Comparison of ENCODE assay signal across 32 cellular contexts in genomic region chr6:85085875-85086274, GRCh38.
"Had no signal": no experiment of that assay in that cellular context is flagged by ENCODE, and none has a peak within 500 bp of the region (broad histone marks: within the 10 kb centered on the region; RNA-seq: fewer than 3 reads in every experiment).

No MANE protein-coding gene starts in this region.

- FAIRE-seq: astrocyte, colon had no signal

- H3K9me3 ChIP-seq: adrenal gland, ascending aorta, body of pancreas, breast epithelium had no signal

- H3K36me3 ChIP-seq: adrenal gland, ascending aorta, brain microvascular endothelial cell, breast epithelium, cardiac muscle cell had no signal

- H3K4me3 ChIP-seq: adrenal gland, ascending aorta, body of pancreas, breast epithelium, cardiac muscle cell had no signal

- ATAC-seq: activated naive CD4-positive, alpha-beta T cell treated with anti-CD3 and anti-CD28 coated beads, Interleukin-2, amount 50 U/mL, for 72 hours; activated naive CD8-positive, alpha-beta T cell treated with anti-CD3 and anti-CD28 coated beads, Interleukin-2, amount 50 U/mL, for 24 hours; activated T-cell treated with anti-CD3 and anti-CD28 coated beads, Interleukin-2, amount 50 U/mL, for 4 hours; activated T-cell treated with anti-CD3 and anti-CD28 coated beads, Interleukin-2, amount 50 U/mL, for 72 hours; activated T-helper 17 cell treated with anti-CD3 and anti-CD28 coated beads, Interleukin-2, amount 50 U/mL, for 72 hours; body of pancreas had no signal

- H3K4me1 ChIP-seq: adrenal gland, ascending aorta, body of pancreas, breast epithelium had no signal

- H3K27ac ChIP-seq: adrenal gland, ascending aorta, body of pancreas, brain microvascular endothelial cell, breast epithelium, cardiac muscle cell had no signal

- DNase-seq: activated effector memory CD4-positive, alpha-beta T cell treated with anti-CD3 and anti-CD28 coated beads, Interleukin-2, amount 50 U/mL, for 16 hours; activated effector memory CD4-positive, alpha-beta T cell treated with Interleukin-2 at 50 U/mL for 16 hours; activated gamma-delta T cell; activated gamma-delta T cell treated with Interleukin-2 at 50 U/mL for 16 hours; activated naive CD4-positive, alpha-beta T cell; activated naive CD4-positive, alpha-beta T cell treated with anti-CD3 and anti-CD28 coated beads for 36 hours; activated naive CD4-positive, alpha-beta T cell treated with anti-CD3 and anti-CD28 coated beads, Interleukin-2, amount 10 ng/mL, durations not matched to agents 7 days and 5 days; activated naive CD4-positive, alpha-beta T cell treated with anti-CD3 and anti-CD28 coated beads, Interleukin-2, amount 50 U/mL, for 16 hours; activated naive CD4-positive, alpha-beta T cell treated with Interleukin-2 at 50 U/mL for 16 hours; activated naive CD8-positive, alpha-beta T cell treated with anti-CD3 and anti-CD28 coated beads for 36 hours; activated naive CD8-positive, alpha-beta T cell treated with anti-CD3 and anti-CD28 coated beads, Interleukin-2, amount 10 ng/mL, durations not matched to agents 7 days and 5 days; activated naive CD8-positive, alpha-beta T cell treated with anti-CD3 and anti-CD28 coated beads, Interleukin-2, amount 50 U/mL, for 24 hours; activated T-cell treated with anti-CD3 and anti-CD28 coated beads, Interleukin-2, amount 50 U/mL, for 4 hours; activated T-cell treated with anti-CD3 and anti-CD28 coated beads, Interleukin-2, amount 50 U/mL, for 48 hours; activated T-cell treated with anti-CD3 and anti-CD28 coated beads, Interleukin-2, amount 50 U/mL, for 72 hours; adrenal gland; amniotic stem cell; amygdala; anterior cingulate cortex; aorta; body of pancreas; brain microvascular endothelial cell; caudate nucleus; central memory CD4-positive, alpha-beta T cell; cerebellar nuclear complex had no signal

- H3K27me3 ChIP-seq: adrenal gland, ascending aorta, body of pancreas, brain microvascular endothelial cell, breast epithelium, cardiac muscle cell had no signal
